ENCODE assay signal across 8 cellular contexts in the genomic region with DNA sequence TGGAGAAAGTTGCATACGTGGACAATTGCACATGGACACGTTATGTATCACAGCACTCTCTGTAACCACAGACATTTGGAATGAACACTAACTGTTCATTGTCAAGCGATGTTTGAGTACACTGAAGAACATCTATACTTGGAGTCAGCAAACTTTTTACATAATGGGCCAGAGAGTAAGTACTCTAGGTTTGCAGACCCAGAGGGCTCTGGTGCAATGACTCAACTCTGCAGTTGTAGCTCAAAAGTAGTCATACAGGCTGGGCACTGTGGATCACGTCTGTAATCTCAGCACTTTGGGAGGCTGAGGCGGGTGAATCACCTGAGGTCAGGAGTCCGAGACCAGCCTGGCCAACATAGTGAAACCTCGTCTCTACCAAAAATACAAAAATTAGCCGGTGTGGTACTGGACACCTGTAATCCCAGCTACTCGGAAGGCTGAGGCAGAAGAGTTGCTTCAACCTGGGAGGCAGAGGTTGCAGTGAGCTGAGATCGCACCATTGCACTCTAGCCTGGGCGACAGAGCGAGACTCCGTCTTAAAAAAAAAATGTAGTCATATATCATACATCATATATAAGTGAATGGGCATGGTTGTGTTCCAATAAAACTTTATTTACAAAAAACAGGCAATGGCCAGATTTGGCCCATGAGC.
A peak's percentile ranks its signal among the peaks of the same experiment; 100 is the strongest.
DNase-seq lines count a peak whose midpoint lies in the region; ATAC-seq and TF ChIP-seq lines count a peak whose summit lies in the region.
"Not testable (repeated sequence)": the region's sequence is repeated elsewhere in the genome, so short reads cannot be mapped to it uniquely, and the experiment has no call there.

No MANE protein-coding gene starts in this region.

- peak; percentile 58 for DNase-seq in HK-2 (ENCODE audit: unreplicated experiment)
- DNase-seq in OCI-LY7 (ENCODE audit: low spot score); activated CD4-positive, alpha-beta T cell treated with anti-CD3 and anti-CD28 coated beads for 36 hours; upper lobe of right lung: not testable (repeated sequence)
- DNase-seq in left lung: peak in 1 of 2 donors; percentile 39

- H3F3A ChIP-seq in DOHH2 (ENCODE audit: control insufficient read depth, insufficient read depth): peaks cover 72% of the 10 kb centered on the region

- 76 to 83% methylated on average over 13 of the region's 13 CpGs for WGBS in esophagus, 2 donors

- ATAC-seq in GM21367 (IDR thresholded peaks at IDR 0.05; ENCODE audit: unreplicated experiment) (peak; percentile 39), left lung (peak; percentile 68), upper lobe of right lung (peak; percentile 66)
- peak; percentile 36 for ATAC-seq in activated CD4-positive, alpha-beta T cell treated with anti-CD3 and anti-CD28 coated beads for 36 hours

- intact Hi-C loops in OCI-LY7 (cut with micrococcal nuclease; ENCODE audit: unreplicated experiment): loop anchor here (2.0 to 5.0 kb wide), 3 partner anchors 17 to 68 kb away; a partner anchor contains a TSS
- intact Hi-C loops in activated CD4-positive, alpha-beta T cell treated with anti-CD3 and anti-CD28 coated beads for 36 hours (cut with DNase I, micrococcal nuclease); left lung (cut with DNase I); upper lobe of right lung (cut with DNase I): not testable (repeated sequence)

- H3K9me2 ChIP-seq in DOHH2 (replicated peaks; ENCODE audit: control insufficient read depth, low read length); OCI-LY7 (ENCODE audit: insufficient read depth, low read length): not testable (repeated sequence)

- H3K36me3 Mint-ChIP-seq in activated CD4-positive, alpha-beta T cell treated with anti-CD3 and anti-CD28 coated beads for 36 hours (ENCODE audit: low read depth): not testable (repeated sequence)

- H3K4me1 ChIP-seq in DOHH2 (ENCODE audit: control insufficient read depth, low read length) (peaks cover 93% of the 10 kb centered on the region), OCI-LY7 (ENCODE audit: insufficient read depth, low read length, poor library complexity, severe bottlenecking) (peaks cover 79% of the 10 kb centered on the region), left lung (peaks cover 8 to 26% of the 10 kb centered on the region in 2 donors)
- H3K4me1 ChIP-seq in esophagus (ENCODE audit: control insufficient read depth in 2 of 2, insufficient read depth in 2 of 2, low read length in 1 of 2); upper lobe of right lung: not testable (repeated sequence)

- H2AFZ ChIP-seq in OCI-LY7 (ENCODE audit: low read length): peak overlapping the region; percentile 63

- POLR2A ChIA-PET in OCI-LY7 (lab: Charles Lee): interaction anchor here (0.9 to 12.0 kb wide), 9 partner anchors 9 to 59 kb away, joined by 3 to 143 read pairs (median 9); no protein-coding TSS in a partner anchor
- POLR2A ChIA-PET in activated CD4-positive, alpha-beta T cell treated with anti-CD3 and anti-CD28 coated beads for 36 hours (lab: Charles Lee): not testable (repeated sequence)

- H3K27ac ChIP-seq in DOHH2 (ENCODE audit: low read depth, low read length): peak overlapping the region; percentile 95
- peak overlapping the region; percentile 76 for H3K27ac ChIP-seq in OCI-LY7 (ENCODE audit: low read depth, low read length, poor library complexity, severe bottlenecking)
- peak overlapping the region; percentile 49 to 58 for H3K27ac ChIP-seq in esophagus (ENCODE audit: low read depth in 2 of 2, low read length in 1 of 2)
- H3K27ac ChIP-seq in left lung: not testable (repeated sequence)
- peak overlapping the region; percentile 27 for H3K27ac ChIP-seq in upper lobe of right lung

- not testable (repeated sequence) for H3K27me3 ChIP-seq in DOHH2 (ENCODE audit: control insufficient read depth, low read length); esophagus (ENCODE audit: control insufficient read depth in 1 of 2, insufficient read depth in 2 of 2, low read length in 2 of 2); left lung; upper lobe of right lung

- H3K9me3 ChIP-seq in DOHH2 (ENCODE audit: control insufficient read depth, insufficient read depth, low read length); OCI-LY7 (ENCODE audit: low read length); esophagus (ENCODE audit: control insufficient read depth in 2 of 2, insufficient read depth in 1 of 2, low read depth in 1 of 2, low read length in 1 of 2); left lung; upper lobe of right lung: not testable (repeated sequence)

- CTCF ChIA-PET in OCI-LY7 (lab: Charles Lee; ENCODE audit: unreplicated experiment): interaction anchor here (0.6 to 1.2 kb wide), 3 partner anchors 17 to 59 kb away, joined by 3 read pairs; no protein-coding TSS in a partner anchor
- CTCF ChIA-PET in activated CD4-positive, alpha-beta T cell treated with anti-CD3 and anti-CD28 coated beads for 36 hours (lab: Charles Lee): interaction anchor here (1.0 kb wide), 1 partner anchor 294 kb away, joined by 3 read pairs; no protein-coding TSS in a partner anchor

- BruUV-seq in OCI-LY7 (replicated peaks; lab: Mats Ljungman, UMichigan): not testable (repeated sequence)

- H3K9me3 Mint-ChIP-seq in activated CD4-positive, alpha-beta T cell treated with anti-CD3 and anti-CD28 coated beads for 36 hours (ENCODE audit: low read depth): not testable (repeated sequence)

- H3K4me1 Mint-ChIP-seq in activated CD4-positive, alpha-beta T cell treated with anti-CD3 and anti-CD28 coated beads for 36 hours: not testable (repeated sequence)

- peaks cover 15% of the 10 kb centered on the region for H3K79me2 ChIP-seq in DOHH2 (ENCODE audit: control insufficient read depth, low read length)
- H3K79me2 ChIP-seq in OCI-LY7 (ENCODE audit: insufficient read depth, low read depth, low read length): peaks cover 20% of the 10 kb centered on the region; the same call in 1 of the 2 replicates

- not testable (repeated sequence) for H4K20me1 ChIP-seq in DOHH2 (ENCODE audit: control insufficient read depth, insufficient read depth, low read depth, low read length); OCI-LY7 (ENCODE audit: insufficient read depth, low read length)

- not testable (repeated sequence) for H3K4me3 Mint-ChIP-seq in activated CD4-positive, alpha-beta T cell treated with anti-CD3 and anti-CD28 coated beads for 36 hours

- not testable (repeated sequence) for H3K36me3 ChIP-seq in DOHH2 (ENCODE audit: control insufficient read depth, low read length); OCI-LY7 (ENCODE audit: insufficient read depth, low read length); esophagus (ENCODE audit: control insufficient read depth in 2 of 2, insufficient read depth in 2 of 2, low read length in 1 of 2); left lung; upper lobe of right lung

- not testable (repeated sequence) for H3K27ac Mint-ChIP-seq in activated CD4-positive, alpha-beta T cell treated with anti-CD3 and anti-CD28 coated beads for 36 hours

- H3K27me3 Mint-ChIP-seq in activated CD4-positive, alpha-beta T cell treated with anti-CD3 and anti-CD28 coated beads for 36 hours: not testable (repeated sequence)

- H3K4me3 ChIP-seq in DOHH2 (ENCODE audit: low read length) (peak overlapping the region; percentile 62), OCI-LY7 (ENCODE audit: low read depth, low read length, poor library complexity, severe bottlenecking) (peak overlapping the region; percentile 41)
- not testable (repeated sequence) for H3K4me3 ChIP-seq in esophagus (ENCODE audit: low read depth in 1 of 2, low read length in 2 of 2); left lung; upper lobe of right lung

- not testable (repeated sequence) for TF ChIP-seq CTCF in DOHH2 (IDR thresholded peaks at IDR 0.05; ENCODE audit: low read depth, low read length, poor library complexity, severe bottlenecking); OCI-LY7 (conservative IDR thresholded peaks at IDR 0.05; ENCODE audit: low read length); left lung (IDR thresholded peaks at IDR 0.05); upper lobe of right lung (IDR thresholded peaks at IDR 0.05)

- H3K4me2 ChIP-seq in DOHH2 (ENCODE audit: low read length) (peak overlapping the region; percentile 72), OCI-LY7 (ENCODE audit: low read length) (peak overlapping the region; percentile 77)
